11 cellular contexts compared by ENCODE assay signal in the genomic region with DNA sequence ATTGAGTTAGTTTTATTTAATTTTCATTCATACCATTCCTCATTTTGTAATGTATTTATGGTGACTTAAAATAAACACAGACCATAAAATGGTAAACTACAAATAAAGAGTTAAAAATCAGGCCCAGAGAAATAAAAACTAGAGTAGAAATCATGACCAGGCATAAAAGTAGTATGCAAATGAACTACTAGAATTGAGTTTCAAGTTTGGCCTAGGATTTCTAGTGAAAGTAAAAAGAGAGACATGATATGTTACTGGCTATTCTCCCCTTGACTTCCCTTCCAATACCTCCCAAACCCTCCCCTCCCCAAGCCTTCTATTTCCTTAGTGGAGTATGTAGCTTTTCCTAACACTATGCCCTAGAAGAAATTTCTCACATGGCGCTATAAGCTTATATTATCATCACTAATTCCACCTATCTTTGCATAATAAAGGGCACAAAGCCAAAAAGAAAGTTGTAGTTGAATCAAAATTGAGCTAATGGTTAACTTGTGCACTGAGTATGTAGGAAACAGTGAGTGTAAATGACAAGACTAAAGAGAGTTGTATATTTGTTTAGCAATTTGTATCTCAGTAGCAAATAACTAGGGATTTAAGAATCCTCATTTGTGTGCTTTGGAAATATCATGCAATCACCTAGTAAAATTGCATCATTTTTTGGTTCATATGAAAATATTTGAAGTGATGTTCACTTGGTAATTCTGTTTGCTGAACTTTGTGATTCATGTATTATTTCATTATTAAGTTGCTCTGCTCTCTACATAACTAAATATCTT. TPM values are rescaled to one million over a fixed set of nuclear protein-coding genes. Genes with fewer than 3 reads are reported as not detected.
DNase-seq lines count a peak whose midpoint lies in the region; ATAC-seq and TF ChIP-seq lines count a peak whose summit lies in the region.
"Had no signal": no experiment of that assay in that cellular context is flagged by ENCODE, and none has a peak within 500 bp of the region (broad histone marks: within the 10 kb centered on the region; RNA-seq: fewer than 3 reads in every experiment).

No MANE protein-coding gene starts in this region.

- no peak for TF ChIP-seq CTCF in activated CD8-positive, alpha-beta T cell treated with anti-CD3 and anti-CD28 coated beads for 36 hours (IDR thresholded peaks at IDR 0.05)

- peaks cover 3% of the 10 kb centered on the region for H3K36me3 Mint-ChIP-seq in activated CD8-positive, alpha-beta T cell treated with anti-CD3 and anti-CD28 coated beads for 36 hours (ENCODE audit: low read depth)
- no peaks in the 10 kb centered on the region for H3K36me3 Mint-ChIP-seq in activated CD8-positive, alpha-beta T cell treated with anti-CD3 and anti-CD28 coated beads, Interleukin-2, amount 10 ng/mL, durations not matched to agents 7 days and 5 days (ENCODE audit: low read depth)

- H3K27ac Mint-ChIP-seq in activated CD8-positive, alpha-beta T cell treated with anti-CD3 and anti-CD28 coated beads for 36 hours = peak overlapping the region; percentile 70
- H3K27ac Mint-ChIP-seq in activated CD8-positive, alpha-beta T cell treated with anti-CD3 and anti-CD28 coated beads, Interleukin-2, amount 10 ng/mL, durations not matched to agents 7 days and 5 days = no peak overlapping the region

- H3K4me1 Mint-ChIP-seq in activated CD8-positive, alpha-beta T cell treated with anti-CD3 and anti-CD28 coated beads for 36 hours (ENCODE audit: low read depth) = peaks cover 12% of the 10 kb centered on the region
- H3K4me1 Mint-ChIP-seq in activated CD8-positive, alpha-beta T cell treated with anti-CD3 and anti-CD28 coated beads, Interleukin-2, amount 10 ng/mL, durations not matched to agents 7 days and 5 days (ENCODE audit: low read depth) = peaks cover 2% of the 10 kb centered on the region

- H3K27ac ChIP-seq in epithelial cell of prostate = peak overlapping the region; percentile 67
- H3K27ac ChIP-seq: BLaER1 had no signal

- CTCF ChIA-PET in activated CD8-positive, alpha-beta T cell treated with anti-CD3 and anti-CD28 coated beads for 36 hours (lab: Charles Lee) = interaction anchor here (0.9 to 1.1 kb wide), 2 partner anchors 13 to 137 kb away, joined by 3 read pairs; no protein-coding TSS in a partner anchor
- CTCF ChIA-PET in activated CD8-positive, alpha-beta T cell treated with anti-CD3 and anti-CD28 coated beads, Interleukin-2, amount 10 ng/mL, durations not matched to agents 7 days and 5 days (lab: Charles Lee) = no interaction called here

- POLR2A ChIA-PET in activated CD8-positive, alpha-beta T cell treated with anti-CD3 and anti-CD28 coated beads for 36 hours (lab: Charles Lee) = no interaction called here
- POLR2A ChIA-PET in activated CD8-positive, alpha-beta T cell treated with anti-CD3 and anti-CD28 coated beads, Interleukin-2, amount 10 ng/mL, durations not matched to agents 7 days and 5 days (lab: Charles Lee) = no interaction called here

- H3K27me3 Mint-ChIP-seq in activated CD8-positive, alpha-beta T cell treated with anti-CD3 and anti-CD28 coated beads for 36 hours = no peaks in the 10 kb centered on the region
- no peaks in the 10 kb centered on the region for H3K27me3 Mint-ChIP-seq in activated CD8-positive, alpha-beta T cell treated with anti-CD3 and anti-CD28 coated beads, Interleukin-2, amount 10 ng/mL, durations not matched to agents 7 days and 5 days (ENCODE audit: low read depth)

- peaks cover 9% of the 10 kb centered on the region for H3K9me3 Mint-ChIP-seq in activated CD8-positive, alpha-beta T cell treated with anti-CD3 and anti-CD28 coated beads for 36 hours
- H3K9me3 Mint-ChIP-seq in activated CD8-positive, alpha-beta T cell treated with anti-CD3 and anti-CD28 coated beads, Interleukin-2, amount 10 ng/mL, durations not matched to agents 7 days and 5 days (ENCODE audit: insufficient read depth) = peaks cover 16% of the 10 kb centered on the region

- no peak for DNase-seq in activated CD8-positive, alpha-beta T cell treated with anti-CD3 and anti-CD28 coated beads for 36 hours
- no peak for DNase-seq in activated CD8-positive, alpha-beta T cell treated with anti-CD3 and anti-CD28 coated beads, Interleukin-2, amount 10 ng/mL, durations not matched to agents 7 days and 5 days
- DNase-seq in epithelial cell of prostate (ENCODE audit: low read depth, low spot score) (no peak), pons (ENCODE audit: low spot score) (no peak), hippocampal formation (lab: John Stamatoyannopoulos, UW) (no peak)
- DNase-seq in stimulated activated naive CD8-positive, alpha-beta T cell treated with anti-CD3 and anti-CD28 coated beads, Interleukin-15, Interleukin-2, amounts not matched to agents 100 U/mL and 50 U/mL, for 24 hours = no peak
- DNase-seq: activated CD4-positive, alpha-beta T cell treated with anti-CD3 and anti-CD28 coated beads, Interleukin-2, amount 50 U/mL, for 1 hour; NCI-H526 had no signal

- intact Hi-C loops in activated CD8-positive, alpha-beta T cell treated with anti-CD3 and anti-CD28 coated beads for 36 hours (cut with micrococcal nuclease) = no loop called here

- no peak overlapping the region for H3K4me3 Mint-ChIP-seq in activated CD8-positive, alpha-beta T cell treated with anti-CD3 and anti-CD28 coated beads for 36 hours
- no peak overlapping the region for H3K4me3 Mint-ChIP-seq in activated CD8-positive, alpha-beta T cell treated with anti-CD3 and anti-CD28 coated beads, Interleukin-2, amount 10 ng/mL, durations not matched to agents 7 days and 5 days

- no peak for ATAC-seq in activated CD8-positive, alpha-beta T cell treated with anti-CD3 and anti-CD28 coated beads for 36 hours
- ATAC-seq in activated CD8-positive, alpha-beta T cell treated with anti-CD3 and anti-CD28 coated beads, Interleukin-2, amount 10 ng/mL, durations not matched to agents 7 days and 5 days = no peak
- ATAC-seq in HG03571 (IDR thresholded peaks at IDR 0.05; ENCODE audit: unreplicated experiment) (peak; percentile 74), HG03520 (IDR thresholded peaks at IDR 0.05; ENCODE audit: unreplicated experiment) (no peak)
- ATAC-seq in stimulated activated naive CD8-positive, alpha-beta T cell treated with anti-CD3 and anti-CD28 coated beads, Interleukin-15, Interleukin-2, amounts not matched to agents 100 U/mL and 50 U/mL, for 24 hours = peak; percentile 68

RNA-seq across cellular contexts. Expression of a gene that starts 29.7 kb away (rescaled TPM):
- 10 to 100 TPM; 14.3 to 17.2 TPM for total RNA-seq in activated CD8-positive, alpha-beta T cell treated with anti-CD3 and anti-CD28 coated beads for 36 hours
- 10 to 100 TPM; 24.9 to 26.7 TPM for total RNA-seq in activated CD8-positive, alpha-beta T cell treated with anti-CD3 and anti-CD28 coated beads, Interleukin-2, amount 10 ng/mL, durations not matched to agents 7 days and 5 days

RNA-seq across cellular contexts. Expression of a gene that starts 56.6 kb away (rescaled TPM):
- total RNA-seq in activated CD8-positive, alpha-beta T cell treated with anti-CD3 and anti-CD28 coated beads for 36 hours = 10 to 100 TPM; 44.7 to 46.0 TPM
- total RNA-seq in activated CD8-positive, alpha-beta T cell treated with anti-CD3 and anti-CD28 coated beads, Interleukin-2, amount 10 ng/mL, durations not matched to agents 7 days and 5 days = 10 to 100 TPM; 51.6 to 51.7 TPM

Comparison
In these comparisons a context has a peak if more than half of its experiments do, and no peak if none do; other contexts are left out.
1. ATAC-seq: peak in HG03571 (single experiment) and stimulated activated naive CD8-positive, alpha-beta T cell treated with anti-CD3 and anti-CD28 coated beads, Interleukin-15, Interleukin-2, amounts not matched to agents 100 U/mL and 50 U/mL, for 24 hours (single experiment); none in activated CD8-positive, alpha-beta T cell treated with anti-CD3 and anti-CD28 coated beads for 36 hours (single experiment), activated CD8-positive, alpha-beta T cell treated with anti-CD3 and anti-CD28 coated beads, Interleukin-2, amount 10 ng/mL, durations not matched to agents 7 days and 5 days (single experiment) and HG03520 (single experiment).